ENCODE assay signal across 10 cellular contexts in the genomic region with DNA sequence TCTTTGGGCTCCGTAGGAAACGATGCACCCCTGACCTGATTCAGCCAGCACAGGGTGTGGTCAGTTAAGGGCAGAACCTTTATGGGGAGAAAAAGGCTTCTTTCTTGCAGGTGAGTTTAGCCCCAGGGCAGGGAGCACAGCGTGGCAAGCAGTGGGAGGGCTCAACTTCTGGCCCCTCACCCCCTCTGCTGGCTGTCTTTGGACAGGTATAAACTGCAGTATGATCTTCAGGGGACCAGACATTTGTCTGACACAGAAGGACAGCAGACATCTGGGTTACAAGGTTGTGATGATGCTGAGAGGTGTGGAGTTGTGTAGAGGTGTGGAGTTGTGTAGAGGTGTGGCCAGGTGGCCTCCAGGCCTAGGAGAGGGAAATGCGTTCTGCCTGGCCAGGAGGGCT.
DNase-seq lines count a peak whose midpoint lies in the region; ATAC-seq and TF ChIP-seq lines count a peak whose summit lies in the region.
"Had no signal": no experiment of that assay in that cellular context is flagged by ENCODE, and none has a peak within 500 bp of the region (broad histone marks: within the 10 kb centered on the region; RNA-seq: fewer than 3 reads in every experiment).

No MANE protein-coding gene starts in this region.

- no peaks in the 10 kb centered on the region for H3K4me1 Mint-ChIP-seq in activated T-helper 17 cell treated with anti-CD3 and anti-CD28 coated beads, Interleukin-2, amount 50 U/mL, for 72 hours
- H3K4me1 Mint-ChIP-seq in effector memory CD8-positive, alpha-beta T cell (ENCODE audit: low read depth in 2 of 2), result peaks cover 0 to 5% of the 10 kb centered on the region in 2 donors
- H3K4me1 Mint-ChIP-seq: central memory CD8-positive, alpha-beta T cell had no signal

- no peaks in the 10 kb centered on the region for H3F3A ChIP-seq in OCI-LY1 (ENCODE audit: insufficient read depth, low read length)

- no peaks in the 10 kb centered on the region for H4K20me1 ChIP-seq in OCI-LY1 (ENCODE audit: insufficient read depth, low read length)

- no peak overlapping the region for H3K4me2 ChIP-seq in OCI-LY1 (ENCODE audit: low read length)

- DNase-seq in foreskin keratinocyte (peak in 1 of 2 donors; percentile 10), substantia nigra (lab: John Stamatoyannopoulos, UW) (no peak)
- DNase-seq in effector memory CD8-positive, alpha-beta T cell, result no peak
- DNase-seq: stimulated activated CD8-positive, alpha-beta memory T cell treated with anti-CD3 and anti-CD28 coated beads, Interleukin-4, amount 100 ng/mL, for 48 hours had no signal

- H2AFZ ChIP-seq in OCI-LY1 (ENCODE audit: low read length), result no peak overlapping the region

- no peaks in the 10 kb centered on the region for H3K79me2 ChIP-seq in OCI-LY1 (ENCODE audit: insufficient read depth, low read length)

- TF ChIP-seq CTCF in C4-2B (conservative IDR thresholded peaks at IDR 0.05) (peak; percentile 29), GM12872 (IDR thresholded peaks at IDR 0.05; ENCODE audit: insufficient read depth, low read depth, low read length) (peak; percentile 50), OCI-LY1 (IDR thresholded peaks at IDR 0.05; ENCODE audit: low read length) (peak; percentile 65), foreskin keratinocyte (conservative IDR thresholded peaks at IDR 0.05) (peak; percentile 53)

- peaks cover 3% of the 10 kb centered on the region for H3K27me3 Mint-ChIP-seq in activated T-helper 17 cell treated with anti-CD3 and anti-CD28 coated beads, Interleukin-2, amount 50 U/mL, for 72 hours
- H3K27me3 Mint-ChIP-seq in effector memory CD8-positive, alpha-beta T cell, result peaks cover 9 to 24% of the 10 kb centered on the region in 2 donors
- H3K27me3 Mint-ChIP-seq: central memory CD8-positive, alpha-beta T cell had no signal

- H3K9me2 ChIP-seq in OCI-LY1 (ENCODE audit: low read depth, low read length), result no peaks in the 10 kb centered on the region

- H3K27me3 ChIP-seq in OCI-LY1 (ENCODE audit: insufficient read depth, low read length) (no peaks in the 10 kb centered on the region), foreskin keratinocyte (peaks cover 7% of the 10 kb centered on the region)

- H3K9ac ChIP-seq in OCI-LY1 (ENCODE audit: low read length), result no peak overlapping the region

- H3K36me3 Mint-ChIP-seq in activated T-helper 17 cell treated with anti-CD3 and anti-CD28 coated beads, Interleukin-2, amount 50 U/mL, for 72 hours (ENCODE audit: low read depth), result no peaks in the 10 kb centered on the region
- H3K36me3 Mint-ChIP-seq in effector memory CD8-positive, alpha-beta T cell (ENCODE audit: insufficient read depth), result no peaks in the 10 kb centered on the region

- H3K27ac Mint-ChIP-seq in activated T-helper 17 cell treated with anti-CD3 and anti-CD28 coated beads, Interleukin-2, amount 50 U/mL, for 72 hours, result no peak overlapping the region
- peak overlapping the region in 1 of 2 donors; percentile 6 for H3K27ac Mint-ChIP-seq in effector memory CD8-positive, alpha-beta T cell

- H3K4me3 ChIP-seq in OCI-LY1 (ENCODE audit: low read depth, low read length, poor library complexity, severe bottlenecking), result no peak overlapping the region

- H3K4me3 Mint-ChIP-seq in activated T-helper 17 cell treated with anti-CD3 and anti-CD28 coated beads, Interleukin-2, amount 50 U/mL, for 72 hours, result no peak overlapping the region
- no peak overlapping the region for H3K4me3 Mint-ChIP-seq in effector memory CD8-positive, alpha-beta T cell
- H3K4me3 Mint-ChIP-seq: central memory CD8-positive, alpha-beta T cell had no signal

- H3K4me1 ChIP-seq in OCI-LY1 (ENCODE audit: insufficient read depth, low read length, severe bottlenecking) (peaks cover 9% of the 10 kb centered on the region), foreskin keratinocyte (no peaks in the 10 kb centered on the region)

- H3K9me3 ChIP-seq in OCI-LY1 (ENCODE audit: low read length), result no peaks in the 10 kb centered on the region

- H3K9me3 Mint-ChIP-seq in activated T-helper 17 cell treated with anti-CD3 and anti-CD28 coated beads, Interleukin-2, amount 50 U/mL, for 72 hours, result no peaks in the 10 kb centered on the region
- no peaks in the 10 kb centered on the region for H3K9me3 Mint-ChIP-seq in effector memory CD8-positive, alpha-beta T cell
- H3K9me3 Mint-ChIP-seq: central memory CD8-positive, alpha-beta T cell had no signal

- no peaks in the 10 kb centered on the region for H3K36me3 ChIP-seq in OCI-LY1 (ENCODE audit: insufficient read depth, low read length)

- peak; percentile 15 for ATAC-seq in foreskin keratinocyte
- no peak for ATAC-seq in activated T-helper 17 cell treated with anti-CD3 and anti-CD28 coated beads, Interleukin-2, amount 50 U/mL, for 72 hours (replicated peaks)
- ATAC-seq in GM18519 (IDR thresholded peaks at IDR 0.05; ENCODE audit: low FRiP score, unreplicated experiment), result no peak
- no peak for ATAC-seq in effector memory CD8-positive, alpha-beta T cell (replicated peaks)

- H3K27ac ChIP-seq in C4-2B (no peak overlapping the region), OCI-LY1 (ENCODE audit: low read depth, low read length, poor library complexity, severe bottlenecking) (no peak overlapping the region), foreskin keratinocyte (no peak overlapping the region), substantia nigra (ENCODE audit: low read depth, low read length, poor library complexity, severe bottlenecking) (no peak overlapping the region)
